In genomic region chr19:38004100-38004504, GRCh38 we compare ENCODE assay signal across 8 cellular contexts.
DNase-seq lines count a peak whose midpoint lies in the region; ATAC-seq and TF ChIP-seq lines count a peak whose summit lies in the region.

No MANE protein-coding gene starts in this region.

- H4K8ac ChIP-seq in mesenchymal stem cell (ENCODE audit: low read length), result no peak overlapping the region

- ATAC-seq in stimulated activated naive CD8-positive, alpha-beta T cell treated with anti-CD3 and anti-CD28 coated beads, Interleukin-15, amount 100 ng/mL, for 72 hours, result peak; percentile 26
- no peak for ATAC-seq in stimulated activated naive CD8-positive, alpha-beta T cell treated with anti-CD3 and anti-CD28 coated beads, Interleukin-15, Interleukin-2, amounts not matched to agents 100 U/mL and 50 U/mL, for 24 hours

- H3K4me1 ChIP-seq in mesenchymal stem cell (ENCODE audit: control insufficient read depth, insufficient read depth, low read depth, low read length), result peaks cover 34% of the 10 kb centered on the region

- peak overlapping the region; percentile 58 to 93 for H3K4ac ChIP-seq in mesenchymal stem cell (ENCODE audit: low read depth in 1 of 2, low read length in 2 of 2)

- H3K4me3 Mint-ChIP-seq in stimulated activated naive CD8-positive, alpha-beta T cell treated with anti-CD3 and anti-CD28 coated beads, Interleukin-15, amount 100 ng/mL, for 72 hours, result no peak overlapping the region

- no peak overlapping the region for H2BK15ac ChIP-seq in mesenchymal stem cell (ENCODE audit: low read depth, poor library complexity, severe bottlenecking)

- no peak for TF ChIP-seq CTCF in brain microvascular endothelial cell (IDR thresholded peaks at IDR 0.05; ENCODE audit: low read depth, low read length, missing control alignments)

- H3K27ac Mint-ChIP-seq in stimulated activated naive CD8-positive, alpha-beta T cell treated with anti-CD3 and anti-CD28 coated beads, Interleukin-15, amount 100 ng/mL, for 72 hours, result no peak overlapping the region

- H2BK5ac ChIP-seq in mesenchymal stem cell (ENCODE audit: low read depth, low read length, poor library complexity, severe bottlenecking), result peak overlapping the region; percentile 90

- peak overlapping the region; percentile 33 for H3K4me3 ChIP-seq in brain microvascular endothelial cell (ENCODE audit: low read depth, low read length)
- peak overlapping the region in 1 of 2 experiments; percentile 73 for H3K4me3 ChIP-seq in mesenchymal stem cell (ENCODE audit: insufficient read depth in 1 of 2, low read depth in 1 of 2, low read length in 2 of 2)

- peak overlapping the region; percentile 75 to 78 for H3K18ac ChIP-seq in mesenchymal stem cell (ENCODE audit: low read depth in 1 of 2, low read length in 2 of 2)

- peak overlapping the region in 1 of 2 experiments; percentile 53 for H3K14ac ChIP-seq in mesenchymal stem cell (ENCODE audit: low read length in 2 of 2)

- no peak overlapping the region for H4K91ac ChIP-seq in mesenchymal stem cell (ENCODE audit: low read length)

- H3K27me3 Mint-ChIP-seq in stimulated activated naive CD8-positive, alpha-beta T cell treated with anti-CD3 and anti-CD28 coated beads, Interleukin-15, amount 100 ng/mL, for 72 hours, result no peaks in the 10 kb centered on the region

- peak overlapping the region; percentile 97 for H3K27ac ChIP-seq in brain microvascular endothelial cell
- H3K27ac ChIP-seq in mesenchymal stem cell (ENCODE audit: low read length, poor library complexity, severe bottlenecking), result peak overlapping the region; percentile 95

- H3K36me3 ChIP-seq in brain microvascular endothelial cell (replicated peaks) (no peaks in the 10 kb centered on the region), mesenchymal stem cell (ENCODE audit: control insufficient read depth in 1 of 2, insufficient read depth in 2 of 2, low read depth in 1 of 2, low read length in 2 of 2) (peaks cover 0 to 6% of the 10 kb centered on the region in 2 experiments)

- peak overlapping the region; percentile 6 to 77 for H2BK12ac ChIP-seq in mesenchymal stem cell (ENCODE audit: low read length in 2 of 2)

- no peak for DNase-seq in stimulated activated naive CD8-positive, alpha-beta T cell treated with anti-CD3 and anti-CD28 coated beads, Interleukin-15, amount 100 ng/mL, for 72 hours
- no peak for DNase-seq in stimulated activated naive CD8-positive, alpha-beta T cell treated with anti-CD3 and anti-CD28 coated beads, Interleukin-15, Interleukin-2, amounts not matched to agents 100 U/mL and 50 U/mL, for 24 hours
- DNase-seq in brain microvascular endothelial cell (peak; percentile 26), mesenchymal stem cell (no peak), NCI-H82 treated with DMSO at 0.1 percent for 48 hours (lab: John Stamatoyannopoulos, UW; ENCODE audit: unreplicated experiment) (no peak), NCI-H1694 (lab: John Stamatoyannopoulos, UW) (no peak), NCI-H2029 treated with DMSO at 0.1 percent for 48 hours (lab: John Stamatoyannopoulos, UW) (no peak), NCI-H1105 treated with DMSO at 0.1 percent for 48 hours (lab: John Stamatoyannopoulos, UW) (no peak)

- peak overlapping the region; percentile 39 for H2BK120ac ChIP-seq in mesenchymal stem cell (ENCODE audit: low read depth, low read length)

- no peaks in the 10 kb centered on the region for H3K9me3 ChIP-seq in mesenchymal stem cell (ENCODE audit: control insufficient read depth, low read length)

- H2AK5ac ChIP-seq in mesenchymal stem cell (ENCODE audit: low read length, severe bottlenecking), result peak overlapping the region; percentile 93

- H2AFZ ChIP-seq in mesenchymal stem cell (ENCODE audit: low read depth, low read length), result no peak overlapping the region

- peak overlapping the region in 1 of 2 experiments; percentile 14 for H3K23ac ChIP-seq in mesenchymal stem cell (ENCODE audit: low read length in 2 of 2)

- H3K4me2 ChIP-seq in mesenchymal stem cell (ENCODE audit: low read length, poor library complexity, severe bottlenecking), result peak overlapping the region; percentile 3

- 80% methylated on average over 2 of the region's 3 CpGs for WGBS in mesenchymal stem cell

- in situ Hi-C loops in brain microvascular endothelial cell (cut with HindIII; ENCODE audit: low pct_ligation_motif_present, low sequenced_read_pairs), result no loop called here

- peak overlapping the region; percentile 93 for H3K9ac ChIP-seq in mesenchymal stem cell (ENCODE audit: low read length)

- H3K9me3 Mint-ChIP-seq in stimulated activated naive CD8-positive, alpha-beta T cell treated with anti-CD3 and anti-CD28 coated beads, Interleukin-15, amount 100 ng/mL, for 72 hours, result no peaks in the 10 kb centered on the region

- H3K79me1 ChIP-seq in mesenchymal stem cell (replicated peaks; ENCODE audit: low read length, poor library complexity, severe bottlenecking), result peaks cover 12% of the 10 kb centered on the region

- H3K27me3 ChIP-seq in brain microvascular endothelial cell (replicated peaks), result no peaks in the 10 kb centered on the region
- no peaks in the 10 kb centered on the region for H3K27me3 ChIP-seq in mesenchymal stem cell (ENCODE audit: control insufficient read depth in 1 of 2, insufficient read depth in 1 of 2, low read length in 2 of 2)

- H3K4me1 Mint-ChIP-seq in stimulated activated naive CD8-positive, alpha-beta T cell treated with anti-CD3 and anti-CD28 coated beads, Interleukin-15, amount 100 ng/mL, for 72 hours, result peaks cover 7% of the 10 kb centered on the region
